In the genomic region with DNA sequence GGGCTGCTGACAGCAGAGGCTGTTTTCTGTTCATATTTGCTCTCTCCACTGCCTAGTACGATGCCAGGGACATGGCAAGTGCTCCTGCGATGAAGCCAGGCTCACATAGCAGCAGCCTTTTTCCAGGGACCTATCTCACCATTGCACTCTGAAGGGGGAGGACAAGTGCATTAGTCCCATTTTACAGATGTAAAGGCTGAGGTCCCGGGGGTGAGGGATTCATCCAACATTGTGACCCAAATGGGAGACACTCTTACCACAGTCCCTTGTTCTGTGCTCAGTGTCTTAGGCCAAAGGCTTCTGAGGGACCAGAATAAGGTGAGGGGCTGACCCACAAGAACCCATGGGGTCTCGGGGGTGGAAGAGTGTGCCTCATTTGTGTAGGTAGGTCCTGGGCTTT, we compare ENCODE assay signal across 9 cellular contexts. TPM values are rescaled to one million over a fixed set of nuclear protein-coding genes. Genes with fewer than 3 reads are reported as not detected.
"Had no signal": no experiment of that assay in that cellular context is flagged by ENCODE, and none has a peak within 500 bp of the region (broad histone marks: within the 10 kb centered on the region; RNA-seq: fewer than 3 reads in every experiment).

No MANE protein-coding gene starts in this region.

- FAIRE-seq: G401.6, GM12878, GM12891, GM12892, GM18507, GM19239 had no signal

- DNase-seq: GDM1, GF-D8 had no signal

- ATAC-seq: GM12878 had no signal

- H3K4me3 ChIP-seq: GM12878 had no signal

RNA-seq across cellular contexts. Expression of gene ESRRB, which starts 21.6 kb away (rescaled TPM):
- total RNA-seq: G401 had no signal
